In the genomic region with DNA sequence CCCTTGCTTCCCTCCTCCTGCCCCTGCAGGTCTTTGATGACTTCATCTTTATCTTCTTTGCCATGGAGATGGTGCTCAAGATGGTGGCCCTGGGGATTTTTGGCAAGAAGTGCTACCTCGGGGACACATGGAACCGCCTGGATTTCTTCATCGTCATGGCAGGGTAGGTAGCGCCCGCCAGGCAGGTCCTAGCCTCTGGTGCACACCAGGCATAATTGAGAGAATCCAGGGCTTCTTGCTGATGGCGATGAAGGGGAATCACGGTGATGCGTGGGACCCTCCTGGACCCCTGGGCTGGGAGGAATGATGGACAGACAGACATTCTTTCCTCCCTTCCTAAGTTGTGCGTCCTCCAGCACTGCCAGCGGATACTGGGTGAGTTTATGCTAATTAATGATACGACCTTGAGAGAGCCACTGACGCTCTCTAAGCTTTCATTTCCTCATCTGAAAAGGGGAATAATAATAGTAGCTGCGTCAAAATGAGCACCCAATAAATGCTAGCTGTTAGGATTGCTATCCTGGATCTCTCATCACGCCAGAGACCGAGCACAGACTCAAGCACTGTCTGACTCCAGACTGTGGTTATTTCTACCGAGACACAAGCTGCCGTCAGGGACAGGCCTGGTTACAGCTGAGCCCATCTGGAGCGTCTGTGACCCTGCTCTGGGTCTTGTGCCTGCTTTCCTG, we compare ENCODE assay signal across 1 cellular context.
TF ChIP-seq lines count a peak whose summit lies in the region.

No MANE protein-coding gene starts in this region.

TF ChIP-seq in GM12878, 131 proteins besides CTCF, POLR2A, EP300 and RAD21 (continued from another document):
- TF ChIP-seq, protein P1, sequence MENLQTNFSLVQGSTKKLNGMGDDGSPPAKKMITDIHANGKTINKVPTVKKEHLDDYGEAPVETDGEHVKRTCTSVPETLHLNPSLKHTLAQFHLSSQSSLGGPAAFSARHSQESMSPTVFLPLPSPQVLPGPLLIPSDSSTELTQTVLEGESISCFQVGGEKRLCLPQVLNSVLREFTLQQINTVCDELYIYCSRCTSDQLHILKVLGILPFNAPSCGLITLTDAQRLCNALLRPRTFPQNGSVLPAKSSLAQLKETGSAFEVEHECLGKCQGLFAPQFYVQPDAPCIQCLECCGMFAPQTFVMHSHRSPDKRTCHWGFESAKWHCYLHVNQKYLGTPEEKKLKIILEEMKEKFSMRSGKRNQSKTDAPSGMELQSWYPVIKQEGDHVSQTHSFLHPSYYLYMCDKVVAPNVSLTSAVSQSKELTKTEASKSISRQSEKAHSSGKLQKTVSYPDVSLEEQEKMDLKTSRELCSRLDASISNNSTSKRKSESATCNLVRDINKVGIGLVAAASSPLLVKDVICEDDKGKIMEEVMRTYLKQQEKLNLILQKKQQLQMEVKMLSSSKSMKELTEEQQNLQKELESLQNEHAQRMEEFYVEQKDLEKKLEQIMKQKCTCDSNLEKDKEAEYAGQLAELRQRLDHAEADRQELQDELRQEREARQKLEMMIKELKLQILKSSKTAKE (IDR thresholded peaks at IDR 0.05; ENCODE audit: low read depth, poor library complexity, severe bottlenecking), result no peak
- TF ChIP-seq CREM (IDR thresholded peaks at IDR 0.05; ENCODE audit: low read depth), result no peak
- TF ChIP-seq MLLT1 (IDR thresholded peaks at IDR 0.05), result no peak
